13 cellular contexts compared by ENCODE assay signal in the genomic region with DNA sequence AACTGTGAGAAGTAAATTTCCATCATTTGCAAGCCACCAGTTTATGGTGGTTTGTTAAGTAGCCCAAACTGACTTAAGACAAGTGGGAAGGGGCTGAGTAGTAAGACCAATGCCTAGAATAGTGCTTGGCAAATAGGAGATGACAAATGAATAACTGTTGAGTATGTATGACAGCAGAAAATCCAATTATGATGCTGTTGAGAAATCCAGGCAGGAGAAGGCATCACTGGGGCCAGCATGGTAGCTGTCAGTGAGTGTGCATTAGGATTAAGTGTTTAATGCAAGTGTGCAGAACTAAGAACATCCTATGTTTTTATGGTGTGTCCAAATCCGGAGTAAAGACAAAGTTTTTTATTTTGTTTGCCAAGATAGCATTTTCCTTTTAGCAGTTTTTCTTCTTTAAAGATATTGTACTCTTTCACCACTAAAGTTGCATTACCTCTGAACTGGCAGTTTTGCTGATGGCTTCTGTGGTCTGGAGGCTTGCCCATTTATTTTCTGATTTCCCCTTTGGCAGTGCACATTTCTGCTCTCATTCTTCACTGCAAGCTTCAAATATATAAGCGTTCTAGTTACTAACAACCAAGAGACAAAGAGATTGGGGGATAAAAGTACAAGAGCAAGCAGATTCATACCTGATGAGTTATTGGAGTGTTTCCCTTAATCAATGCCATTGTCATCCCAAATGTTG.
DNase-seq lines count a peak whose midpoint lies in the region; ATAC-seq, FAIRE-seq and TF ChIP-seq lines count a peak whose summit lies in the region.
"Had no signal": no experiment of that assay in that cellular context is flagged by ENCODE, and none has a peak within 500 bp of the region (broad histone marks: within the 10 kb centered on the region; RNA-seq: fewer than 3 reads in every experiment).

No MANE protein-coding gene starts in this region.

- intact Hi-C loops in dorsolateral prefrontal cortex (cut with DNase I) = no loop called here

- no peak for ATAC-seq in HG02642 (IDR thresholded peaks at IDR 0.05; ENCODE audit: poor library complexity, unreplicated experiment)

- H3K4me3 ChIP-seq in dorsolateral prefrontal cortex = no peak overlapping the region
- H3K4me3 ChIP-seq: spleen had no signal

- DNase-seq in GM19239 (ENCODE audit: insufficient read length, low spot score) (no peak), NCI-H82 (lab: John Stamatoyannopoulos, UW) (peak; percentile 59), astrocyte of the hippocampus (ENCODE audit: low read depth, low spot score) (peak; percentile 85), non-pigmented ciliary epithelial cell (ENCODE audit: low read depth) (peak; percentile 2), germinal center (ENCODE audit: low spot score) (no peak), dorsolateral prefrontal cortex (no peak), NCI-H2227 (lab: John Stamatoyannopoulos, UW; ENCODE audit: unreplicated experiment) (no peak)
- DNase-seq: activated CD4-positive, alpha-beta memory T cell treated with anti-CD3 and anti-CD28 coated beads, Interleukin-2, amount 10 ng/mL, durations not matched to agents 7 days and 5 days; activated gamma-delta T cell; central memory CD4-positive, alpha-beta T cell; NCI-H187 treated with DMSO at 0.1 percent for 48 hours; spleen had no signal

- no peaks in the 10 kb centered on the region for H3K27me3 ChIP-seq in dorsolateral prefrontal cortex
- H3K27me3 ChIP-seq: spleen had no signal

- peak; percentile 68 for FAIRE-seq in GM19239 (lab: Jason Lieb, UNC)

- no peak for TF ChIP-seq CTCF in dorsolateral prefrontal cortex (IDR thresholded peaks at IDR 0.05 in 54 of 56, conservative IDR thresholded peaks at IDR 0.05 in 2 of 56; ENCODE audit: low read depth in 1 of 56, partially characterized antibody in 56 of 56)

- H3K27ac ChIP-seq in dorsolateral prefrontal cortex = no peak overlapping the region
- H3K27ac ChIP-seq: spleen had no signal

Comparison
In these comparisons a context has a peak if more than half of its experiments do, and no peak if none do; other contexts are left out.
1. DNase-seq: peak in NCI-H82 (single experiment), astrocyte of the hippocampus (single experiment) and non-pigmented ciliary epithelial cell (single experiment); none in GM19239 (single experiment), germinal center (single experiment), dorsolateral prefrontal cortex (0 of 10) and NCI-H2227 (single experiment).